1 cellular context compared by ENCODE assay signal in the genomic region with DNA sequence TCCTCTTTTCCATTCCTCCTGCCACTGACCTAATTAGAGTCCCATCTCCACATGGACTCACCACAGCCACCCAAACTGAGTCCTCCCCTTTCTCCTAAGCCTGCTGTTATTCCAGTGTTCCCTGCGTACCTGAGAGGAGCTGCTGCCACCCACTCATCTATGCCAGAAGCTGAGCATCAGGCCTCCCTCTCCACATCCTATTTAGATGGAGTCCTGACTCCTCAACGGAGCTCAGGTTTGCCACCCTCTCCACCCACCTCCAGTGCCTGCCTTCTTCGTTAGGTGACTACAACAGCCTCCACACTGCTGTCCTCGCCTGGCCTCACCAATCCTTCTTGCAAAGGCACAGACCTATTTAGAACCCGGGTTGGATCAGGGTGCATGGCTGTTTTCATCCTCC.
TF ChIP-seq lines count a peak whose summit lies in the region.

No MANE protein-coding gene starts in this region.

TF ChIP-seq in GM23338, 12 proteins besides CTCF, POLR2A, EP300 and RAD21 (continued from another document):
- TF ChIP-seq, protein P1, sequence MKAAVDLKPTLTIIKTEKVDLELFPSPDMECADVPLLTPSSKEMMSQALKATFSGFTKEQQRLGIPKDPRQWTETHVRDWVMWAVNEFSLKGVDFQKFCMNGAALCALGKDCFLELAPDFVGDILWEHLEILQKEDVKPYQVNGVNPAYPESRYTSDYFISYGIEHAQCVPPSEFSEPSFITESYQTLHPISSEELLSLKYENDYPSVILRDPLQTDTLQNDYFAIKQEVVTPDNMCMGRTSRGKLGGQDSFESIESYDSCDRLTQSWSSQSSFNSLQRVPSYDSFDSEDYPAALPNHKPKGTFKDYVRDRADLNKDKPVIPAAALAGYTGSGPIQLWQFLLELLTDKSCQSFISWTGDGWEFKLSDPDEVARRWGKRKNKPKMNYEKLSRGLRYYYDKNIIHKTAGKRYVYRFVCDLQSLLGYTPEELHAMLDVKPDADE (IDR thresholded peaks at IDR 0.05) = no peak
- no peak for TF ChIP-seq ZNF331 (CRISPR knock-in tag; IDR thresholded peaks at IDR 0.05; ENCODE audit: low read depth)
TF ChIP-seq in GM23338: peak in this region for 0.
